13 cellular contexts compared by ENCODE assay signal in genomic region chr2:95063401-95063958, GRCh38. TPM values are rescaled to one million over a fixed set of nuclear protein-coding genes. Genes with fewer than 3 reads are reported as not detected.
DNase-seq lines count a peak whose midpoint lies in the region; ATAC-seq and TF ChIP-seq lines count a peak whose summit lies in the region.
"Had no signal": no experiment of that assay in that cellular context is flagged by ENCODE, and none has a peak within 500 bp of the region (broad histone marks: within the 10 kb centered on the region; RNA-seq: fewer than 3 reads in every experiment).

No MANE protein-coding gene starts in this region.

- H3K4me3 ChIP-seq in suprapubic skin: no peak overlapping the region
- no peak overlapping the region for H3K4me3 ChIP-seq in hepatocyte
- H3K4me3 ChIP-seq: right atrium auricular region had no signal

- no peaks in the 10 kb centered on the region for H3K36me3 ChIP-seq in suprapubic skin
- no peaks in the 10 kb centered on the region for H3K36me3 ChIP-seq in hepatocyte (replicated peaks; ENCODE audit: insufficient read depth, low read depth)
- H3K36me3 ChIP-seq: right atrium auricular region had no signal

- TF ChIP-seq CTCF in suprapubic skin (IDR thresholded peaks at IDR 0.05) (no peak), hepatocyte (IDR thresholded peaks at IDR 0.05; ENCODE audit: poor library complexity) (no peak)

- H3K27ac ChIP-seq in suprapubic skin (no peak overlapping the region), hepatocyte (no peak overlapping the region)
- H3K27ac ChIP-seq: right atrium auricular region had no signal

- no peaks in the 10 kb centered on the region for H3K9me2 ChIP-seq in hepatocyte (replicated peaks; ENCODE audit: insufficient read depth)

- peak; percentile 20 for ATAC-seq in GM18907 (IDR thresholded peaks at IDR 0.05; ENCODE audit: unreplicated experiment)
- ATAC-seq in GM21528 (IDR thresholded peaks at IDR 0.05; ENCODE audit: low FRiP score, unreplicated experiment): peak; percentile 24
- peak; percentile 40 for ATAC-seq in HG03432 (IDR thresholded peaks at IDR 0.05; ENCODE audit: unreplicated experiment)

- DNase-seq in mesenteric fat pad (ENCODE audit: low spot score): peak; percentile 72
- DNase-seq in suprapubic skin (ENCODE audit: low spot score in 2 of 2): no peak
- DNase-seq in HPDE6-E6E7 (ENCODE audit: extremely low spot score): no peak
- no peak for DNase-seq in activated CD4-positive, CD25-positive, alpha-beta regulatory T cell (lab: John Stamatoyannopoulos, UW)
- DNase-seq in hepatocyte (ENCODE audit: low spot score): no peak
- DNase-seq: glutamatergic neuron, NCI-H226 had no signal

- no peak for TF ChIP-seq EP300 in suprapubic skin (IDR thresholded peaks at IDR 0.05)

- WGBS in suprapubic skin: 77% methylated on average over 9 of the region's 9 CpGs
- WGBS in hepatocyte (ENCODE audit: low lambda C conversion rate, missing lambda C conversion rate): 79% methylated on average over 9 of the region's 9 CpGs

- H3K27me3 ChIP-seq in suprapubic skin (peaks cover 11% of the 10 kb centered on the region), hepatocyte (no peaks in the 10 kb centered on the region)
- H3K27me3 ChIP-seq: right atrium auricular region had no signal

- H4K20me1 ChIP-seq in hepatocyte (ENCODE audit: insufficient read depth, poor library complexity, severe bottlenecking): no peaks in the 10 kb centered on the region

- no peaks in the 10 kb centered on the region for H3K4me1 ChIP-seq in suprapubic skin
- H3K4me1 ChIP-seq in hepatocyte (ENCODE audit: insufficient read depth): no peaks in the 10 kb centered on the region
- H3K4me1 ChIP-seq: right atrium auricular region had no signal

- no peak overlapping the region for H2AFZ ChIP-seq in hepatocyte

- H3K9me3 ChIP-seq in suprapubic skin: no peaks in the 10 kb centered on the region
- no peaks in the 10 kb centered on the region for H3K9me3 ChIP-seq in hepatocyte (ENCODE audit: low read depth)
- H3K9me3 ChIP-seq: right atrium auricular region had no signal

- TF ChIP-seq POLR2A in suprapubic skin (IDR thresholded peaks at IDR 0.05): no peak

- H3K4me2 ChIP-seq in hepatocyte: no peak overlapping the region

- no peaks in the 10 kb centered on the region for H3K79me2 ChIP-seq in hepatocyte

RNA-seq across cellular contexts. Expression of gene MAL, which starts 38.0 kb away (rescaled TPM):
- not detected for total RNA-seq in mesenteric fat pad
- total RNA-seq in suprapubic skin: 10 to 100 TPM in 3 of 4 donors, 1 to 10 TPM in 1; 6.5 to 29.4 (median 11.8) TPM
- 1.4 TPM in 1 of 2 replicates, not detected in the other for total RNA-seq in hepatocyte
- not detected in 2 replicates for polyA plus RNA-seq in hepatocyte
- total RNA-seq: mammary epithelial cell, SK-MEL-5 had no signal
- polyA plus RNA-seq: mammary epithelial cell had no signal

RNA-seq across cellular contexts. Expression of gene MRPS5, which starts 58.1 kb away (rescaled TPM):
- total RNA-seq in mesenteric fat pad (43.4 TPM), suprapubic skin (10 to 100 TPM; 31.9 to 57.1 (median 36.8) TPM), hepatocyte (44.3 and 44.4 TPM in 2 replicates)
- 52.4 and 55.3 TPM in 2 replicates for polyA plus RNA-seq in hepatocyte
